ENCODE assay signal across 1 cellular context in genomic region chr3:123949606-123950005, GRCh38.
TF ChIP-seq lines count a peak whose summit lies in the region.

No MANE protein-coding gene starts in this region.

TF ChIP-seq in IMR-90, 13 proteins besides CTCF, POLR2A, EP300 and RAD21:
- no peak for TF ChIP-seq ELK1 (IDR thresholded peaks at IDR 0.05; ENCODE audit: borderline replicate concordance, low read depth, low read length)
- TF ChIP-seq BHLHE40 (IDR thresholded peaks at IDR 0.05; ENCODE audit: low read depth, low read length), result no peak
- no peak for TF ChIP-seq NFE2L2 (IDR thresholded peaks at IDR 0.05; ENCODE audit: low read depth, low read length)
- no peak for TF ChIP-seq FOS (IDR thresholded peaks at IDR 0.05; ENCODE audit: low read depth, low read length)
- peak; percentile 19; the same call in 1 of the 2 replicates for TF ChIP-seq CEBPB (IDR thresholded peaks at IDR 0.05; ENCODE audit: low read depth, low read length)
- no peak for TF ChIP-seq CHD1 (IDR thresholded peaks at IDR 0.05; ENCODE audit: low read depth, low read length)
- TF ChIP-seq MXI1 (IDR thresholded peaks at IDR 0.05; ENCODE audit: borderline replicate concordance, low read depth, low read length), result no peak
- no peak for TF ChIP-seq USF2 (IDR thresholded peaks at IDR 0.05; ENCODE audit: low read depth, low read length)
